ENCODE assay signal across 8 cellular contexts in genomic region chr6:157667211-157668033, GRCh38.
DNase-seq lines count a peak whose midpoint lies in the region; ATAC-seq and TF ChIP-seq lines count a peak whose summit lies in the region.

No MANE protein-coding gene starts in this region.

- WGBS in hepatocyte (ENCODE audit: low lambda C conversion rate, missing lambda C conversion rate), result 30% methylated on average over 11 of the region's 12 CpGs

- no peaks in the 10 kb centered on the region for H3K79me2 ChIP-seq in hepatocyte

- DNase-seq in 8988T, result peak; percentile 70
- peak; percentile 79 for DNase-seq in GM10266 (ENCODE audit: extremely low spot score)
- peak; percentile 67 for DNase-seq in M059J (ENCODE audit: low read depth)
- peak; percentile 87 for DNase-seq in SKM-1 treated with dmso at 0.1 percent for 144 hours (lab: John Stamatoyannopoulos, UW; ENCODE audit: unreplicated experiment)
- DNase-seq in amniotic stem cell (lab: John Stamatoyannopoulos, UW), result peak; percentile 40
- DNase-seq in hepatocyte (ENCODE audit: low spot score), result peak; percentile 77
- peak; percentile 43 for DNase-seq in smooth muscle cell of the brain vasculature (ENCODE audit: low read depth, low spot score)

- no peaks in the 10 kb centered on the region for H3K27me3 ChIP-seq in hepatocyte

- H3K27ac ChIP-seq in hepatocyte, result no peak overlapping the region

- H3K9me3 ChIP-seq in hepatocyte (ENCODE audit: low read depth), result no peaks in the 10 kb centered on the region

- no peak overlapping the region for H2AFZ ChIP-seq in hepatocyte

- no peak overlapping the region for H3K4me3 ChIP-seq in hepatocyte

- H3K4me2 ChIP-seq in hepatocyte, result no peak overlapping the region

- peak; percentile 79 for TF ChIP-seq CTCF in GM10266 (IDR thresholded peaks at IDR 0.05; ENCODE audit: control insufficient read depth, insufficient read depth, low read depth, missing control alignments)
- peak; percentile 88 for TF ChIP-seq CTCF in hepatocyte (IDR thresholded peaks at IDR 0.05; ENCODE audit: poor library complexity)

- no peak for ATAC-seq in GM19324 (IDR thresholded peaks at IDR 0.05; ENCODE audit: low FRiP score, unreplicated experiment)

- no peaks in the 10 kb centered on the region for H3K36me3 ChIP-seq in hepatocyte (replicated peaks; ENCODE audit: insufficient read depth, low read depth)

- H3K9me2 ChIP-seq in hepatocyte (replicated peaks; ENCODE audit: insufficient read depth), result no peaks in the 10 kb centered on the region

- H3K4me1 ChIP-seq in hepatocyte (ENCODE audit: insufficient read depth), result peaks cover 21% of the 10 kb centered on the region

- no peaks in the 10 kb centered on the region for H4K20me1 ChIP-seq in hepatocyte (ENCODE audit: insufficient read depth, poor library complexity, severe bottlenecking)
